Comparison of ENCODE assay signal across 19 cellular contexts in genomic region chr19:16887353-16888265, GRCh38. TPM values are rescaled to one million over a fixed set of nuclear protein-coding genes. Genes with fewer than 3 reads are reported as not detected.
DNase-seq lines count a peak whose midpoint lies in the region; ATAC-seq, FAIRE-seq and TF ChIP-seq lines count a peak whose summit lies in the region.
"Had no signal": no experiment of that assay in that cellular context is flagged by ENCODE, and none has a peak within 500 bp of the region (broad histone marks: within the 10 kb centered on the region; RNA-seq: fewer than 3 reads in every experiment).

No MANE protein-coding gene starts in this region.

- H3K4me1 ChIP-seq in DOHH2 (ENCODE audit: control insufficient read depth, low read length) (peaks cover 63% of the 10 kb centered on the region), H1 (replicated peaks in 1 of 4; ENCODE audit: control insufficient read depth in 3 of 4, insufficient read depth in 4 of 4, low read length in 3 of 4) (no peaks in the 10 kb centered on the region; a peak in 1 of 7 replicates), parathyroid adenoma (no peaks in the 10 kb centered on the region), HAP-1 (no peaks in the 10 kb centered on the region)

- no peak overlapping the region for H3K14ac ChIP-seq in H1 (ENCODE audit: insufficient read length)

- H3K27me3 ChIP-seq in DOHH2 (ENCODE audit: control insufficient read depth, low read length) (no peaks in the 10 kb centered on the region), H1 (replicated peaks in 1 of 4; ENCODE audit: control insufficient read depth in 3 of 4, extremely low read depth in 1 of 4, insufficient read depth in 3 of 4, low read length in 3 of 4) (no peaks in the 10 kb centered on the region), parathyroid adenoma (ENCODE audit: control insufficient read depth, insufficient read depth, low read length) (no peaks in the 10 kb centered on the region), HAP-1 (ENCODE audit: low read depth) (no peaks in the 10 kb centered on the region)
- H3K27me3 ChIP-seq: MG63 had no signal

- POLR2A ChIA-PET in H1 (lab: Charles Lee; ENCODE audit: partially characterized antibody), result no interaction called here

- no peak for TF ChIP-seq POLR2A in NB4 (IDR thresholded peaks at IDR 0.05; ENCODE audit: extremely low read depth, insufficient read length)
- TF ChIP-seq POLR2A in H1 (IDR thresholded peaks at IDR 0.05; ENCODE audit: control extremely low read depth in 1 of 2, low read depth in 2 of 2, low read length in 2 of 2), result no peak

- no peak overlapping the region for H2BK120ac ChIP-seq in H1 (replicated peaks; ENCODE audit: low read depth, low read length)

- H3K79me2 ChIP-seq in DOHH2 (ENCODE audit: control insufficient read depth, low read length), result peaks cover 34% of the 10 kb centered on the region
- no peaks in the 10 kb centered on the region for H3K79me2 ChIP-seq in H1 (ENCODE audit: control insufficient read depth in 1 of 2, insufficient read depth in 2 of 2, low read length in 2 of 2)
- H3K79me2 ChIP-seq in parathyroid adenoma, result no peaks in the 10 kb centered on the region

- H3K9me2 ChIP-seq in DOHH2 (replicated peaks; ENCODE audit: control insufficient read depth, low read length), result no peaks in the 10 kb centered on the region

- no peak overlapping the region for H3K23ac ChIP-seq in H1 (ENCODE audit: insufficient read length)

- no peak for TF ChIP-seq RAD21 in H1 (IDR thresholded peaks at IDR 0.05 in 1 of 2, conservative IDR thresholded peaks at IDR 0.05 in 1 of 2; ENCODE audit: low read depth in 2 of 2, low read length in 2 of 2)

- H3K9me3 ChIP-seq in DOHH2 (ENCODE audit: control insufficient read depth, insufficient read depth, low read length) (no peaks in the 10 kb centered on the region), H1 (ENCODE audit: insufficient read depth in 2 of 2, low read depth in 1 of 2, low read length in 1 of 2) (peaks cover 0 to 9% of the 10 kb centered on the region in 2 experiments; a peak in 1 of 4 replicates), parathyroid adenoma (ENCODE audit: control insufficient read depth, low read length) (no peaks in the 10 kb centered on the region), HAP-1 (peaks cover 3% of the 10 kb centered on the region; the same call in 1 of the 2 replicates)

- DNase-seq in NB4 (ENCODE audit: low read depth) (peak; percentile 54), H1 (ENCODE audit: low read depth in 1 of 2, low spot score in 2 of 2) (no peak), NCI-H187 (lab: John Stamatoyannopoulos, UW) (no peak), NOMO-1 treated with dmso at 0.1 percent for 144 hours (lab: John Stamatoyannopoulos, UW; ENCODE audit: unreplicated experiment) (no peak), HAP-1 (ENCODE audit: low spot score in 2 of 2) (no peak)
- DNase-seq: activated gamma-delta T cell, anterior cingulate cortex, DMS79, NCI-H526, SW 1271 had no signal

- no peak for FAIRE-seq in H1 (lab: Jason Lieb, UNC)

- H4K20me1 ChIP-seq in DOHH2 (ENCODE audit: control insufficient read depth, insufficient read depth, low read depth, low read length) (no peaks in the 10 kb centered on the region), H1 (replicated peaks in 1 of 2; ENCODE audit: control insufficient read depth in 1 of 2, insufficient read depth in 2 of 2, low read length in 2 of 2) (no peaks in the 10 kb centered on the region)

- in situ Hi-C loops in HAP-1 (cut with MboI; ENCODE audit: low sequenced_read_pairs), result no loop called here

- peaks cover 32% of the 10 kb centered on the region for H3K36me3 ChIP-seq in DOHH2 (ENCODE audit: control insufficient read depth, low read length)
- H3K36me3 ChIP-seq in H1 (ENCODE audit: control insufficient read depth in 2 of 4, insufficient read depth in 4 of 4, low read length in 3 of 4), result no peaks in the 10 kb centered on the region
- no peaks in the 10 kb centered on the region for H3K36me3 ChIP-seq in parathyroid adenoma (ENCODE audit: control insufficient read depth, insufficient read depth, low read length)
- H3K36me3 ChIP-seq in HAP-1 (replicated peaks), result no peaks in the 10 kb centered on the region
- H3K36me3 ChIP-seq: MG63 had no signal

- peak overlapping the region; percentile 97 for H3K27ac ChIP-seq in DOHH2 (ENCODE audit: low read depth, low read length)
- H3K27ac ChIP-seq in H1 (ENCODE audit: low read depth, low read length), result no peak overlapping the region; the same call in 1 of the 2 replicates
- H3K27ac ChIP-seq in parathyroid adenoma, result peak overlapping the region; percentile 72
- H3K27ac ChIP-seq: C4-2B had no signal

- no peak overlapping the region for H2BK15ac ChIP-seq in H1 (ENCODE audit: low read length)

- H3K4me2 ChIP-seq in DOHH2 (ENCODE audit: low read length) (peak overlapping the region; percentile 85), H1 (ENCODE audit: insufficient read depth in 1 of 2, low read depth in 2 of 2, low read length in 2 of 2) (no peak overlapping the region), parathyroid adenoma (ENCODE audit: low read length) (no peak overlapping the region)
- H3K4me2 ChIP-seq: GM23338 had no signal

- TF ChIP-seq CTCF in DOHH2 (IDR thresholded peaks at IDR 0.05; ENCODE audit: low read depth, low read length, poor library complexity, severe bottlenecking) (peak; percentile 43), NB4 (IDR thresholded peaks at IDR 0.05; ENCODE audit: low read depth, low read length) (no peak), H1 (IDR thresholded peaks at IDR 0.05; ENCODE audit: control extremely low read depth in 1 of 3, insufficient read depth in 1 of 3, low read depth in 1 of 3, low read length in 3 of 3) (no peak), parathyroid adenoma (IDR thresholded peaks at IDR 0.05) (no peak)

- peaks cover 27% of the 10 kb centered on the region for H3F3A ChIP-seq in DOHH2 (ENCODE audit: control insufficient read depth, insufficient read depth)

- no peak overlapping the region for H3K18ac ChIP-seq in H1 (ENCODE audit: extremely low read depth, low read length)

- peak overlapping the region; percentile 68; the same call in 1 of the 2 replicates for H4K8ac ChIP-seq in H1 (ENCODE audit: extremely low read depth, insufficient read depth, low read length)

- no peak overlapping the region for H2AK5ac ChIP-seq in H1 (ENCODE audit: low read depth, low read length)

- H2AFZ ChIP-seq in H1 (ENCODE audit: low read length) (no peak overlapping the region), parathyroid adenoma (no peak overlapping the region)
- H2AFZ ChIP-seq: GM23338 had no signal

- no peaks in the 10 kb centered on the region for H3K23me2 ChIP-seq in H1 (ENCODE audit: low read depth, low read length)

- H4K5ac ChIP-seq in H1 (ENCODE audit: insufficient read length, low read depth, low read length), result no peak overlapping the region

- no peak overlapping the region for H2BK20ac ChIP-seq in H1 (ENCODE audit: low read length)

- CTCF ChIA-PET in H1 (lab: Charles Lee; ENCODE audit: partially characterized antibody), result interaction anchor here (0.6 kb wide), 2 partner anchors 13 to 172 kb away, joined by 3 read pairs; no protein-coding TSS in a partner anchor

- no peak overlapping the region for H4K91ac ChIP-seq in H1 (replicated peaks; ENCODE audit: insufficient read length, low read length)

- H3K4me3 ChIP-seq in DOHH2 (ENCODE audit: low read length), result peak overlapping the region; percentile 94
- no peak overlapping the region for H3K4me3 ChIP-seq in NB4 (ENCODE audit: low read depth, low read length)
- H3K4me3 ChIP-seq in H1 (ENCODE audit: extremely low read depth in 1 of 4, insufficient read depth in 2 of 4, low read depth in 3 of 4, low read length in 4 of 4), result no peak overlapping the region
- H3K4me3 ChIP-seq in parathyroid adenoma (ENCODE audit: low read depth, low read length), result no peak overlapping the region
- H3K4me3 ChIP-seq in HAP-1, result no peak overlapping the region
- H3K4me3 ChIP-seq: GM23338, MG63, PC-9 had no signal

- H2BK5ac ChIP-seq in H1 (ENCODE audit: low read depth, low read length), result no peak overlapping the region

- H3K9ac ChIP-seq in H1 (replicated peaks in 1 of 4; ENCODE audit: extremely low read depth in 1 of 4, low read depth in 3 of 4, low read length in 3 of 4) (no peak overlapping the region), parathyroid adenoma (no peak overlapping the region)

- no peak overlapping the region for H2BK12ac ChIP-seq in H1 (ENCODE audit: low read depth, low read length)

- ATAC-seq in HG02884 (IDR thresholded peaks at IDR 0.05; ENCODE audit: unreplicated experiment), result no peak

- H3K79me1 ChIP-seq in H1 (ENCODE audit: low read depth, low read length), result no peaks in the 10 kb centered on the region

- no peak for TF ChIP-seq EP300 in H1 (IDR thresholded peaks at IDR 0.05; ENCODE audit: borderline replicate concordance in 1 of 2, low read depth in 2 of 2, low read length in 2 of 2)

- WGBS in H1 (ENCODE audit: extremely low coverage in 1 of 2, insufficient coverage in 1 of 2, insufficient read length in 1 of 2, insufficient replicate concordance in 2 of 2, low coverage in 1 of 2, low lambda C conversion rate in 2 of 2, missing lambda C conversion rate in 1 of 2), 2 experiments, result 90% methylated on average over 15 of the region's 17 CpGs; no CpG with 5 or more reads in 1 of the 2 experiments

- H3K56ac ChIP-seq in H1 (replicated peaks; ENCODE audit: insufficient read length, low read depth, low read length), result no peak overlapping the region

- H3K4ac ChIP-seq in H1 (replicated peaks; ENCODE audit: insufficient read length, low read depth, low read length), result no peak overlapping the region

TF ChIP-seq in H1, 55 proteins besides CTCF, POLR2A, EP300 and RAD21 (continues in another document):
- no peak for TF ChIP-seq JUND (IDR thresholded peaks at IDR 0.05; ENCODE audit: low read length)
- no peak for TF ChIP-seq HDAC6 (IDR thresholded peaks at IDR 0.05; ENCODE audit: low read depth, low read length)

RNA-seq across cellular contexts. Expression of gene F2RL3, which starts 1.2 kb away (rescaled TPM):
- total RNA-seq in H1 (2021; fragmentation: NEBNext Ultra II Directional; extraction: Animal tissue kit (Norgen Biotek cat#: 25700)), result not detected in 2 replicates
- not detected in 2 replicates for polyA plus RNA-seq in H1 (2011; rRNA removed)
- polyA plus RNA-seq in H1 (2011; cell fraction: cytosol; rRNA removed), result not detected
- not detected for polyA plus RNA-seq in H1 (2011; cell fraction: nucleus; rRNA removed)
- polyA plus RNA-seq in H1 (2012, experiment 1 of 2), result not detected in 4 replicates
- not detected for polyA plus RNA-seq in H1 (2012, experiment 2 of 2)
- polyA plus RNA-seq in H1 (2013, experiment 1 of 2), result not detected
- not detected for polyA plus RNA-seq in H1 (2013, experiment 2 of 2)
- not detected in 2 replicates for polyA minus RNA-seq in H1 (2011; rRNA and poly(A)+ RNA removed)
- not detected for polyA minus RNA-seq in H1 (2011; cell fraction: cytosol; rRNA and poly(A)+ RNA removed)
- polyA minus RNA-seq in H1 (2011; cell fraction: nucleus; rRNA and poly(A)+ RNA removed), result not detected
- total RNA-seq: GM23338, myocyte, PC-9, progenitor cell of endocrine pancreas had no signal
- polyA plus RNA-seq: GM23338 had no signal

RNA-seq across cellular contexts. Expression of gene SIN3B, which starts 58.4 kb away (rescaled TPM):
- total RNA-seq in H1 (2021; fragmentation: NEBNext Ultra II Directional; extraction: Animal tissue kit (Norgen Biotek cat#: 25700)), result 60.1 and 71.1 TPM in 2 replicates
- 29.5 and 45.5 TPM in 2 replicates for polyA plus RNA-seq in H1 (2011; rRNA removed)
- polyA plus RNA-seq in H1 (2011; cell fraction: cytosol; rRNA removed), result 49.4 TPM
- 188 TPM for polyA plus RNA-seq in H1 (2011; cell fraction: nucleus; rRNA removed)
- 46.5 to 57.5 TPM (median 53.3 TPM) in 4 replicates for polyA plus RNA-seq in H1 (2012, experiment 1 of 2)
- polyA plus RNA-seq in H1 (2012, experiment 2 of 2), result 32.3 TPM
- polyA plus RNA-seq in H1 (2013, experiment 1 of 2), result 36.6 TPM
- 33.4 TPM for polyA plus RNA-seq in H1 (2013, experiment 2 of 2)
- polyA minus RNA-seq in H1 (2011; rRNA and poly(A)+ RNA removed), result 37.2 and 44.7 TPM in 2 replicates
- 34.7 TPM for polyA minus RNA-seq in H1 (2011; cell fraction: cytosol; rRNA and poly(A)+ RNA removed)
- 59.9 TPM for polyA minus RNA-seq in H1 (2011; cell fraction: nucleus; rRNA and poly(A)+ RNA removed)
